1 cellular context compared by ENCODE assay signal in the genomic region with DNA sequence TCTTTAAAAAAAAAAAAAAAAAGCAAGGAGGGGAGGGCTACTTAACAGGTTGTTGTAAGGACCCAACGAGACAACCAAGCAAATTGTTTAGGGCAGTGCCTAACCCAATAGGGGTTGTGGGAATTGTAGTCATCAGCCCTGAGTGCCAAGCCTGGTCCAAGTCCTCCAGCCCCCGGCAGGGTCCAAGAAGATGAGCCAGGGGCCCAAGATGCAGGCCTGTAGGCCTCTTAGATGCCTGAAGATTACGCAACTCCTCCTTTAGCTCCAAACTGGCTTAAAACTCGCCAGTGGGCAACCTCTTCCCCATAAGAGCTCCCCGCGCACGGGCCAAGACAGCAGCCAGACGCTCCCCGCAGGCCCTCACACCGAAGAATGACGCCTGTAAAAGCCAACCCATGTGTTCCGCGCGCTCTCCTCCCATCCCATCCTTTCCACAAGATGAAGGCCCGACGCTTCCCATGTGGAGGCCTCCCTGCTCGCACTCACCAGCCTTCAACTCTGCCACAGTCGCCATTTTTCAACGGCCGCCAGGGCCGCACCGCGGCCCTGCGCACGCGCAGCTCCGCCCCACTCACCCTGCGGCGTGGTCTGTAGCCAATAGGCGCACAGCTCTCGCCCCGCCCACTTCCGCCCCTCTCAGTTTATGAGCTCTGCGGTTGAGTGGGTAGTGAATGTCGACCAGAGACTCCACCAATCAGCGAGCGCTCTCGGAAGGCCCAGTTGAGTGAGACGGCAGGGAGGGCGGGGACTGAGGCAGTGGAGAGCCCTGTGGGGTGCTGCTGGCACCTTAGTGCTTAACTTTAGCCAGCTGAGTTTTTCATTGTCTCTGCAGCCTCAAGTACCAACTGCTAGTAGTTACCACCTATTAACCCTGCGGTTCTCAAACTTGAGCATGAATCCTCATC.
TF ChIP-seq lines count a peak whose summit lies in the region.

TSS of gene CEP20 (minus strand) at position 532 of the 905 bp plus-strand sequence. CDS start at position 514, 18 bp downstream.

TF ChIP-seq in K562, 482 proteins besides CTCF, POLR2A, EP300 and RAD21 (continued from another document and continues in another):
- TF ChIP-seq, protein P1, sequence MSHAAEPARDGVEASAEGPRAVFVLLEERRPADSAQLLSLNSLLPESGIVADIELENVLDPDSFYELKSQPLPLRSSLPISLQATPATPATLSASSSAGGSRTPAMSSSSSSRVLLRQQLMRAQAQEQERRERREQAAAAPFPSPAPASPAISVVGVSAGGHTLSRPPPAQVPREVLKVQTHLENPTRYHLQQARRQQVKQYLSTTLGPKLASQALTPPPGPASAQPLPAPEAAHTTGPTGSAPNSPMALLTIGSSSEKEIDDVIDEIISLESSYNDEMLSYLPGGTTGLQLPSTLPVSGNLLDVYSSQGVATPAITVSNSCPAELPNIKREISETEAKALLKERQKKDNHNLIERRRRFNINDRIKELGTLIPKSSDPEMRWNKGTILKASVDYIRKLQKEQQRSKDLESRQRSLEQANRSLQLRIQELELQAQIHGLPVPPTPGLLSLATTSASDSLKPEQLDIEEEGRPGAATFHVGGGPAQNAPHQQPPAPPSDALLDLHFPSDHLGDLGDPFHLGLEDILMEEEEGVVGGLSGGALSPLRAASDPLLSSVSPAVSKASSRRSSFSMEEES (CRISPR knock-in tag; IDR thresholded peaks at IDR 0.05), result no peak
- TF ChIP-seq, protein P2, sequence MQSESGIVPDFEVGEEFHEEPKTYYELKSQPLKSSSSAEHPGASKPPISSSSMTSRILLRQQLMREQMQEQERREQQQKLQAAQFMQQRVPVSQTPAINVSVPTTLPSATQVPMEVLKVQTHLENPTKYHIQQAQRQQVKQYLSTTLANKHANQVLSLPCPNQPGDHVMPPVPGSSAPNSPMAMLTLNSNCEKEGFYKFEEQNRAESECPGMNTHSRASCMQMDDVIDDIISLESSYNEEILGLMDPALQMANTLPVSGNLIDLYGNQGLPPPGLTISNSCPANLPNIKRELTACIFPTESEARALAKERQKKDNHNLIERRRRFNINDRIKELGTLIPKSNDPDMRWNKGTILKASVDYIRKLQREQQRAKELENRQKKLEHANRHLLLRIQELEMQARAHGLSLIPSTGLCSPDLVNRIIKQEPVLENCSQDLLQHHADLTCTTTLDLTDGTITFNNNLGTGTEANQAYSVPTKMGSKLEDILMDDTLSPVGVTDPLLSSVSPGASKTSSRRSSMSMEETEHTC (IDR thresholded peaks at IDR 0.05), result no peak
- no peak for TF ChIP-seq ZNF766 (CRISPR knock-in tag; conservative IDR thresholded peaks at IDR 0.05)
- TF ChIP-seq, protein P3, sequence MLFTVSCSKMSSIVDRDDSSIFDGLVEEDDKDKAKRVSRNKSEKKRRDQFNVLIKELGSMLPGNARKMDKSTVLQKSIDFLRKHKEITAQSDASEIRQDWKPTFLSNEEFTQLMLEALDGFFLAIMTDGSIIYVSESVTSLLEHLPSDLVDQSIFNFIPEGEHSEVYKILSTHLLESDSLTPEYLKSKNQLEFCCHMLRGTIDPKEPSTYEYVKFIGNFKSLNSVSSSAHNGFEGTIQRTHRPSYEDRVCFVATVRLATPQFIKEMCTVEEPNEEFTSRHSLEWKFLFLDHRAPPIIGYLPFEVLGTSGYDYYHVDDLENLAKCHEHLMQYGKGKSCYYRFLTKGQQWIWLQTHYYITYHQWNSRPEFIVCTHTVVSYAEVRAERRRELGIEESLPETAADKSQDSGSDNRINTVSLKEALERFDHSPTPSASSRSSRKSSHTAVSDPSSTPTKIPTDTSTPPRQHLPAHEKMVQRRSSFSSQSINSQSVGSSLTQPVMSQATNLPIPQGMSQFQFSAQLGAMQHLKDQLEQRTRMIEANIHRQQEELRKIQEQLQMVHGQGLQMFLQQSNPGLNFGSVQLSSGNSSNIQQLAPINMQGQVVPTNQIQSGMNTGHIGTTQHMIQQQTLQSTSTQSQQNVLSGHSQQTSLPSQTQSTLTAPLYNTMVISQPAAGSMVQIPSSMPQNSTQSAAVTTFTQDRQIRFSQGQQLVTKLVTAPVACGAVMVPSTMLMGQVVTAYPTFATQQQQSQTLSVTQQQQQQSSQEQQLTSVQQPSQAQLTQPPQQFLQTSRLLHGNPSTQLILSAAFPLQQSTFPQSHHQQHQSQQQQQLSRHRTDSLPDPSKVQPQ (CRISPR knock-in tag; IDR thresholded peaks at IDR 0.05; ENCODE audit: borderline replicate concordance), result no peak
- no peak for TF ChIP-seq ZNF639 (CRISPR knock-in tag; conservative IDR thresholded peaks at IDR 0.05 in 1 of 2, IDR thresholded peaks at IDR 0.05 in 1 of 2)
- no peak for TF ChIP-seq ZNF592 (IDR thresholded peaks at IDR 0.05)
- no peak for TF ChIP-seq SLC30A9 (CRISPR knock-in tag; IDR thresholded peaks at IDR 0.05)
- TF ChIP-seq, protein P4, sequence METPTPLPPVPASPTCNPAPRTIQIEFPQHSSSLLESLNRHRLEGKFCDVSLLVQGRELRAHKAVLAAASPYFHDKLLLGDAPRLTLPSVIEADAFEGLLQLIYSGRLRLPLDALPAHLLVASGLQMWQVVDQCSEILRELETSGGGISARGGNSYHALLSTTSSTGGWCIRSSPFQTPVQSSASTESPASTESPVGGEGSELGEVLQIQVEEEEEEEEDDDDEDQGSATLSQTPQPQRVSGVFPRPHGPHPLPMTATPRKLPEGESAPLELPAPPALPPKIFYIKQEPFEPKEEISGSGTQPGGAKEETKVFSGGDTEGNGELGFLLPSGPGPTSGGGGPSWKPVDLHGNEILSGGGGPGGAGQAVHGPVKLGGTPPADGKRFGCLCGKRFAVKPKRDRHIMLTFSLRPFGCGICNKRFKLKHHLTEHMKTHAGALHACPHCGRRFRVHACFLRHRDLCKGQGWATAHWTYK (CRISPR knock-in tag; IDR thresholded peaks at IDR 0.05), result no peak
- TF ChIP-seq CREM (IDR thresholded peaks at IDR 0.05; ENCODE audit: low read depth), result peak; percentile 22; the same call in 1 of the 2 replicates
- peak; percentile 35 for TF ChIP-seq POU5F1 (IDR thresholded peaks at IDR 0.05; ENCODE audit: borderline replicate concordance, low read depth, low read length, partially characterized antibody)
- TF ChIP-seq USF2 (CRISPR knock-in tag; IDR thresholded peaks at IDR 0.05), result no peak
- no peak for TF ChIP-seq ZNF253 (CRISPR knock-in tag; conservative IDR thresholded peaks at IDR 0.05)
- TF ChIP-seq, protein P5, sequence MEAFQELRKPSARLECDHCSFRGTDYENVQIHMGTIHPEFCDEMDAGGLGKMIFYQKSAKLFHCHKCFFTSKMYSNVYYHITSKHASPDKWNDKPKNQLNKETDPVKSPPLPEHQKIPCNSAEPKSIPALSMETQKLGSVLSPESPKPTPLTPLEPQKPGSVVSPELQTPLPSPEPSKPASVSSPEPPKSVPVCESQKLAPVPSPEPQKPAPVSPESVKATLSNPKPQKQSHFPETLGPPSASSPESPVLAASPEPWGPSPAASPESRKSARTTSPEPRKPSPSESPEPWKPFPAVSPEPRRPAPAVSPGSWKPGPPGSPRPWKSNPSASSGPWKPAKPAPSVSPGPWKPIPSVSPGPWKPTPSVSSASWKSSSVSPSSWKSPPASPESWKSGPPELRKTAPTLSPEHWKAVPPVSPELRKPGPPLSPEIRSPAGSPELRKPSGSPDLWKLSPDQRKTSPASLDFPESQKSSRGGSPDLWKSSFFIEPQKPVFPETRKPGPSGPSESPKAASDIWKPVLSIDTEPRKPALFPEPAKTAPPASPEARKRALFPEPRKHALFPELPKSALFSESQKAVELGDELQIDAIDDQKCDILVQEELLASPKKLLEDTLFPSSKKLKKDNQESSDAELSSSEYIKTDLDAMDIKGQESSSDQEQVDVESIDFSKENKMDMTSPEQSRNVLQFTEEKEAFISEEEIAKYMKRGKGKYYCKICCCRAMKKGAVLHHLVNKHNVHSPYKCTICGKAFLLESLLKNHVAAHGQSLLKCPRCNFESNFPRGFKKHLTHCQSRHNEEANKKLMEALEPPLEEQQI (IDR thresholded peaks at IDR 0.05), result no peak
- TF ChIP-seq MTA2 (IDR thresholded peaks at IDR 0.05; ENCODE audit: low read depth), result no peak
- TF ChIP-seq GTF2E2 (tag; IDR thresholded peaks at IDR 0.05), result peak; percentile 76; the same call in 1 of the 2 replicates
- TF ChIP-seq SRSF9 (IDR thresholded peaks at IDR 0.05; ENCODE audit: borderline replicate concordance, low read depth, low read length), result no peak
- no peak for TF ChIP-seq ZNF436 (CRISPR knock-in tag; IDR thresholded peaks at IDR 0.05)
- no peak for TF ChIP-seq SOX6 (IDR thresholded peaks at IDR 0.05)
- no peak for TF ChIP-seq ZBTB26 (CRISPR knock-in tag; IDR thresholded peaks at IDR 0.05)
- no peak for TF ChIP-seq STAT5A (IDR thresholded peaks at IDR 0.05; ENCODE audit: borderline replicate concordance, low read length)
- TF ChIP-seq KAT7 (CRISPR knock-in tag; IDR thresholded peaks at IDR 0.05; ENCODE audit: borderline replicate concordance), result 0 out of 2 replicates have a peak, but pooled peaks have one; percentile 27
- peak; percentile 97 for TF ChIP-seq PHF8 (IDR thresholded peaks at IDR 0.05; ENCODE audit: borderline replicate concordance, low read length)
- no peak for TF ChIP-seq BRD9 (IDR thresholded peaks at IDR 0.05; ENCODE audit: low read depth, partially characterized antibody)
- TF ChIP-seq ZFPM2 (CRISPR knock-in tag; IDR thresholded peaks at IDR 0.05), result no peak
- peak; percentile 84 for TF ChIP-seq SPI1 (IDR thresholded peaks at IDR 0.05; ENCODE audit: borderline replicate concordance, low read depth, low read length)
- 0 out of 2 replicates have a peak, but pooled peaks have one; percentile 32 for TF ChIP-seq CHCHD3 (CRISPR knock-in tag; IDR thresholded peaks at IDR 0.05)
- TF ChIP-seq TBP (optimal IDR thresholded peaks at IDR 0.05; ENCODE audit: low read depth, low read length), result peak; percentile 91
